ENCODE assay signal across 3 cellular contexts in genomic region chr17:36190008-36190407, GRCh38. TPM values are rescaled to one million over a fixed set of nuclear protein-coding genes. Genes with fewer than 3 reads are reported as not detected.
"Had no signal": no experiment of that assay in that cellular context is flagged by ENCODE, and none has a peak within 500 bp of the region (broad histone marks: within the 10 kb centered on the region; RNA-seq: fewer than 3 reads in every experiment).

No MANE protein-coding gene starts in this region.

RNA-seq across cellular contexts. Expression of gene CCL3L1, which starts 6.5 kb away (rescaled TPM):
- total RNA-seq: cardiac muscle cell, NCI-H460 had no signal

RNA-seq across cellular contexts. Expression of gene TBC1D3B, which starts 13.6 kb away (rescaled TPM):
- total RNA-seq: RPMI7951 had no signal

RNA-seq across cellular contexts. Expression of gene CCL4L2, which starts 20.9 kb away (rescaled TPM):
- total RNA-seq: cardiac muscle cell, NCI-H460, RPMI7951 had no signal
